8 cellular contexts compared by ENCODE assay signal in the genomic region with DNA sequence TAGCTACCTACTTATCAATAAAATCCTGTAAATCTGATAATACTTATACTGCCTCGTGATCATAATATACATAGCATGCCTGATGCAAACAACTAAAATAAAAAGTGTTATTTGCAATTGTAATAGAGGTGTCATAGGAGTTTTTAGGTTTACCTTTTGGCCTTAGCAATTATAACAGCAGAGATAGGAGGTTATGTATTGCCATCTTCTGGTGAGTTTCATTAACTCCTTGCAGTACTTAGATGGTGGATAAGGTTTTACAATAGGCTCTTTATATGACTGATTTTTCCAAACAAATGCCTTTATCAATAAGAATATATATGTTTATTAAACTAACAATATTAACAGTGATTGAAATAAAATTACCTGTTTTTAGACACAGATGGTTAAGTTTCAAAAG. TPM values are rescaled to one million over a fixed set of nuclear protein-coding genes. Genes with fewer than 3 reads are reported as not detected.
A peak's percentile ranks its signal among the peaks of the same experiment; 100 is the strongest.
DNase-seq lines count a peak whose midpoint lies in the region; ATAC-seq and TF ChIP-seq lines count a peak whose summit lies in the region.

No MANE protein-coding gene starts in this region.

- H3K36me3 ChIP-seq in OCI-LY1 (ENCODE audit: insufficient read depth, low read length) = no peaks in the 10 kb centered on the region

- no peak overlapping the region for H3K4me3 ChIP-seq in OCI-LY1 (ENCODE audit: low read depth, low read length, poor library complexity, severe bottlenecking)
- H3K4me3 ChIP-seq in fibroblast of mammary gland (ENCODE audit: control insufficient read depth, low read depth, low read length) = no peak overlapping the region

- H3K9me2 ChIP-seq in OCI-LY1 (ENCODE audit: low read depth, low read length) = no peaks in the 10 kb centered on the region

- H3K27me3 Mint-ChIP-seq in natural killer cell (ENCODE audit: low read depth in 2 of 2) = peaks cover 18 to 43% of the 10 kb centered on the region in 2 donors
- peaks cover 21 to 25% of the 10 kb centered on the region in 2 donors for H3K27me3 Mint-ChIP-seq in natural killer cell treated with Interleukin-12 subunit alpha and Interleukin-12 subunit beta and Interleukin-15 and Interleukin-18, amount 100 ng/mL, for 72 hours
- no peaks in the 10 kb centered on the region for H3K27me3 Mint-ChIP-seq in stimulated activated memory B cell treated with anti-CD40 and anti-IgM and Interleukin-4, amounts not matched to agents 10 μg/mL and 1 μg/mL and 100 μg/mL, for 72 hours

- H3K27ac Mint-ChIP-seq in natural killer cell = no peak overlapping the region
- H3K27ac Mint-ChIP-seq in natural killer cell treated with Interleukin-12 subunit alpha and Interleukin-12 subunit beta and Interleukin-15 and Interleukin-18, amount 100 ng/mL, for 72 hours = no peak overlapping the region
- H3K27ac Mint-ChIP-seq in stimulated activated memory B cell treated with anti-CD40 and anti-IgM and Interleukin-4, amounts not matched to agents 10 μg/mL and 1 μg/mL and 100 μg/mL, for 72 hours = no peak overlapping the region

- ATAC-seq in natural killer cell (peak; percentile 47 to 64 (median 63)), GM18520 (IDR thresholded peaks at IDR 0.05; ENCODE audit: unreplicated experiment) (no peak), HG03196 (IDR thresholded peaks at IDR 0.05; ENCODE audit: unreplicated experiment) (no peak)
- ATAC-seq in natural killer cell treated with Interleukin-12 subunit alpha and Interleukin-12 subunit beta and Interleukin-15 and Interleukin-18, amount 100 ng/mL, for 72 hours = no peak
- ATAC-seq in stimulated activated memory B cell treated with anti-CD40 and anti-IgM and Interleukin-4, amounts not matched to agents 10 μg/mL and 1 μg/mL and 100 μg/mL, for 72 hours = no peak

- intact Hi-C loops in natural killer cell (cut with micrococcal nuclease) = loop anchor here (1.0 to 2.0 kb wide), 2 partner anchors 118 to 185 kb away; no protein-coding TSS in a partner anchor

- DNase-seq in natural killer cell (no peak), fibroblast of mammary gland (ENCODE audit: low read depth) (peak; percentile 51), T-helper 9 cell (no peak)
- no peak for DNase-seq in natural killer cell treated with Interleukin-12 subunit alpha and Interleukin-12 subunit beta and Interleukin-15 and Interleukin-18, amount 100 ng/mL, for 72 hours (ENCODE audit: low spot score)

- no peaks in the 10 kb centered on the region for H4K20me1 ChIP-seq in OCI-LY1 (ENCODE audit: insufficient read depth, low read length)

- no peaks in the 10 kb centered on the region for H3F3A ChIP-seq in OCI-LY1 (ENCODE audit: insufficient read depth, low read length)

- H3K4me1 Mint-ChIP-seq in natural killer cell = no peaks in the 10 kb centered on the region
- no peaks in the 10 kb centered on the region for H3K4me1 Mint-ChIP-seq in natural killer cell treated with Interleukin-12 subunit alpha and Interleukin-12 subunit beta and Interleukin-15 and Interleukin-18, amount 100 ng/mL, for 72 hours (ENCODE audit: low read depth in 2 of 2)
- H3K4me1 Mint-ChIP-seq in stimulated activated memory B cell treated with anti-CD40 and anti-IgM and Interleukin-4, amounts not matched to agents 10 μg/mL and 1 μg/mL and 100 μg/mL, for 72 hours = no peaks in the 10 kb centered on the region

- H3K4me1 ChIP-seq in OCI-LY1 (ENCODE audit: insufficient read depth, low read length, severe bottlenecking) = no peaks in the 10 kb centered on the region

- no peaks in the 10 kb centered on the region for H3K79me2 ChIP-seq in OCI-LY1 (ENCODE audit: insufficient read depth, low read length)

- no peak overlapping the region for H2AFZ ChIP-seq in OCI-LY1 (ENCODE audit: low read length)

- H3K36me3 Mint-ChIP-seq in natural killer cell = no peaks in the 10 kb centered on the region
- no peaks in the 10 kb centered on the region for H3K36me3 Mint-ChIP-seq in natural killer cell treated with Interleukin-12 subunit alpha and Interleukin-12 subunit beta and Interleukin-15 and Interleukin-18, amount 100 ng/mL, for 72 hours
- H3K36me3 Mint-ChIP-seq in stimulated activated memory B cell treated with anti-CD40 and anti-IgM and Interleukin-4, amounts not matched to agents 10 μg/mL and 1 μg/mL and 100 μg/mL, for 72 hours = no peaks in the 10 kb centered on the region

- H3K9me3 ChIP-seq in OCI-LY1 (ENCODE audit: low read length) = no peaks in the 10 kb centered on the region

- peak; percentile 42 for TF ChIP-seq CTCF in natural killer cell (IDR thresholded peaks at IDR 0.05)
- TF ChIP-seq CTCF in OCI-LY1 (IDR thresholded peaks at IDR 0.05; ENCODE audit: low read length) = peak; percentile 39; the same call in 1 of the 2 replicates
- peak; percentile 54 for TF ChIP-seq CTCF in fibroblast of mammary gland (conservative IDR thresholded peaks at IDR 0.05; ENCODE audit: control insufficient read depth, insufficient read depth, low read depth, low read length)

- no peak overlapping the region for H3K27ac ChIP-seq in OCI-LY1 (ENCODE audit: low read depth, low read length, poor library complexity, severe bottlenecking)

- no peaks in the 10 kb centered on the region for H3K27me3 ChIP-seq in OCI-LY1 (ENCODE audit: insufficient read depth, low read length)

- no peaks in the 10 kb centered on the region for H3K9me3 Mint-ChIP-seq in natural killer cell
- H3K9me3 Mint-ChIP-seq in natural killer cell treated with Interleukin-12 subunit alpha and Interleukin-12 subunit beta and Interleukin-15 and Interleukin-18, amount 100 ng/mL, for 72 hours = no peaks in the 10 kb centered on the region
- peaks cover 3% of the 10 kb centered on the region for H3K9me3 Mint-ChIP-seq in stimulated activated memory B cell treated with anti-CD40 and anti-IgM and Interleukin-4, amounts not matched to agents 10 μg/mL and 1 μg/mL and 100 μg/mL, for 72 hours

- H3K4me3 Mint-ChIP-seq in natural killer cell = no peak overlapping the region
- no peak overlapping the region for H3K4me3 Mint-ChIP-seq in natural killer cell treated with Interleukin-12 subunit alpha and Interleukin-12 subunit beta and Interleukin-15 and Interleukin-18, amount 100 ng/mL, for 72 hours
- H3K4me3 Mint-ChIP-seq in stimulated activated memory B cell treated with anti-CD40 and anti-IgM and Interleukin-4, amounts not matched to agents 10 μg/mL and 1 μg/mL and 100 μg/mL, for 72 hours = no peak overlapping the region

- H3K9ac ChIP-seq in OCI-LY1 (ENCODE audit: low read length) = no peak overlapping the region

- no peak overlapping the region for H3K4me2 ChIP-seq in OCI-LY1 (ENCODE audit: low read length)

RNA-seq across cellular contexts. Expression of gene MYCT1, which starts 27.8 kb away (rescaled TPM):
- under 1 TPM; 0.25 to 0.64 (median 0.55) TPM for total RNA-seq in natural killer cell
- total RNA-seq in natural killer cell treated with Interleukin-12 subunit alpha and Interleukin-12 subunit beta and Interleukin-15 and Interleukin-18, amount 100 ng/mL, for 72 hours = not detected

RNA-seq across cellular contexts. Expression of gene SYNE1, which starts 32.7 kb away (rescaled TPM):
- total RNA-seq in natural killer cell = 100 to 1,000 TPM; 489 to 570 (median 498) TPM
- total RNA-seq in natural killer cell treated with Interleukin-12 subunit alpha and Interleukin-12 subunit beta and Interleukin-15 and Interleukin-18, amount 100 ng/mL, for 72 hours = 10 to 100 TPM; 30.6 to 61.2 TPM

Comparison
In these comparisons a context has a peak if more than half of its experiments do, and no peak if none do; other contexts are left out.
1. ATAC-seq: peak in natural killer cell (3 of 3); none in natural killer cell treated with Interleukin-12 subunit alpha and Interleukin-12 subunit beta and Interleukin-15 and Interleukin-18, amount 100 ng/mL, for 72 hours (0 of 2), GM18520 (single experiment), stimulated activated memory B cell treated with anti-CD40 and anti-IgM and Interleukin-4, amounts not matched to agents 10 μg/mL and 1 μg/mL and 100 μg/mL, for 72 hours (single experiment) and HG03196 (single experiment).
2. RNA of gene SYNE1, which starts 32.7 kb away (total RNA-seq): 489 to 570 TPM in natural killer cell; 30.6 to 61.2 TPM in natural killer cell treated with Interleukin-12 subunit alpha and Interleukin-12 subunit beta and Interleukin-15 and Interleukin-18, amount 100 ng/mL, for 72 hours; every median in the first group is over 4 times any median in the second.
3. Peak in every context shown above with its lines, with median percentiles within 50 percentile points of each other: CTCF ChIP-seq.